ENCODE assay signal across 16 cellular contexts in the genomic region with DNA sequence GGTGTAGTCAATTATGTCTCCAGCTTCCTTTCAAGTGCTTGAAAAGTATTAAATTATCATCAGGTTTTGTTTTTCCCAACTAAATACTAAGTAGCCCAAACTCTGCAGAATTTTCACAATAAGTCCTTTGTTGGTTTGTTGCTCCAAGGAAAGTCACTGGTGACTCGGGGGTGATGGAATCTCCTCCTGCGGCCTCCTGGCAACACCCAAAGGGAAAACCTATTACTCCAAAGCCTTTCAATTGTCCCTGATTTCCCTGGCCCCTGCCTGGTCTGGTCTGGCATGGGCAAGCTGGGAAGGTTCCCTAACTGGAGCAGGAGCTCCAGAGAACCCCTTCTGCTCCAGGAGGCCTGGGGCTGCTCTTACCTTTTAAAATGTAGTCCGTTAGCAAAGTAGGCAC. TPM values are rescaled to one million over a fixed set of nuclear protein-coding genes. Genes with fewer than 3 reads are reported as not detected.
DNase-seq lines count a peak whose midpoint lies in the region; ATAC-seq and TF ChIP-seq lines count a peak whose summit lies in the region.
"Had no signal": no experiment of that assay in that cellular context is flagged by ENCODE, and none has a peak within 500 bp of the region (broad histone marks: within the 10 kb centered on the region; RNA-seq: fewer than 3 reads in every experiment).

No MANE protein-coding gene starts in this region.

- H3K27ac Mint-ChIP-seq in brain = peak overlapping the region in 4 of 5 experiments; percentile 14 to 96 (median 92)
- no peak overlapping the region for H3K27ac Mint-ChIP-seq in type B pancreatic cell
- no peak overlapping the region for H3K27ac Mint-ChIP-seq in naive thymus-derived CD4-positive, alpha-beta T cell
- H3K27ac Mint-ChIP-seq: effector memory CD8-positive, alpha-beta T cell had no signal

- no peaks in the 10 kb centered on the region for H3K36me3 ChIP-seq in SK-N-SH (replicated peaks in 1 of 2; ENCODE audit: control insufficient read depth in 1 of 2, insufficient read depth in 2 of 2, low read length in 1 of 2)
- no peaks in the 10 kb centered on the region for H3K36me3 ChIP-seq in effector memory CD4-positive, alpha-beta T cell (ENCODE audit: control insufficient read depth, insufficient read depth, low read length)
- no peaks in the 10 kb centered on the region for H3K36me3 ChIP-seq in naive thymus-derived CD4-positive, alpha-beta T cell (ENCODE audit: control insufficient read depth in 2 of 3, insufficient read depth in 3 of 3, low read length in 3 of 3)

- intact Hi-C loops in naive thymus-derived CD4-positive, alpha-beta T cell (cut with micrococcal nuclease) = no loop called here

- TF ChIP-seq EP300 in SK-N-SH (IDR thresholded peaks at IDR 0.05; ENCODE audit: borderline replicate concordance in 1 of 2, low read depth in 1 of 2, low read length in 1 of 2) = peak in 1 of 2 experiments; percentile 19; a peak in 1 of 4 replicates

- DNase-seq in SK-N-SH (no peak), iPS-NIHi7 (ENCODE audit: extremely low spot score) (peak; percentile 7), type B pancreatic cell (ENCODE audit: extremely low spot score, unreplicated experiment) (peak; percentile 24), NCI-H1417 treated with DMSO at 0.1 percent for 48 hours (lab: John Stamatoyannopoulos, UW) (no peak)
- DNase-seq in effector memory CD4-positive, alpha-beta T cell = no peak
- DNase-seq in naive thymus-derived CD4-positive, alpha-beta T cell = no peak
- DNase-seq: effector memory CD8-positive, alpha-beta T cell; HCEC 1CT; heart left ventricle; left ventricle myocardium superior; NCI-H1092 treated with DMSO at 0.1 percent for 48 hours; NCI-H510A had no signal

- CTCF ChIA-PET in SK-N-SH (lab: Yijun Ruan, JAX) = interaction anchor here (1.3 kb wide), 1 partner anchor 43 kb away, joined by 4 read pairs; no protein-coding TSS in a partner anchor
- CTCF ChIA-PET in naive thymus-derived CD4-positive, alpha-beta T cell (lab: Charles Lee) = no interaction called here

- peaks cover 9 to 14% of the 10 kb centered on the region in 2 experiments; a peak in 2 of 4 replicates for H3K4me1 ChIP-seq in SK-N-SH (ENCODE audit: control insufficient read depth in 1 of 2, insufficient read depth in 2 of 2, low read depth in 1 of 2, low read length in 1 of 2)
- H3K4me1 ChIP-seq in effector memory CD4-positive, alpha-beta T cell (ENCODE audit: control insufficient read depth, insufficient read depth, low read length, poor library complexity, severe bottlenecking) = no peaks in the 10 kb centered on the region
- no peaks in the 10 kb centered on the region for H3K4me1 ChIP-seq in naive thymus-derived CD4-positive, alpha-beta T cell (ENCODE audit: control insufficient read depth in 2 of 2, insufficient read depth in 2 of 2, low read length in 2 of 2)

- H3K4me3 Mint-ChIP-seq in brain (no peak overlapping the region), type B pancreatic cell (no peak overlapping the region)
- H3K4me3 Mint-ChIP-seq in naive thymus-derived CD4-positive, alpha-beta T cell = no peak overlapping the region
- H3K4me3 Mint-ChIP-seq: effector memory CD8-positive, alpha-beta T cell had no signal

- no peak overlapping the region for H3K4me3 ChIP-seq in SK-N-SH (ENCODE audit: low read depth in 2 of 2, low read length in 1 of 2)
- H3K4me3 ChIP-seq in effector memory CD4-positive, alpha-beta T cell (ENCODE audit: insufficient read depth, low read depth, low read length, poor library complexity, severe bottlenecking) = no peak overlapping the region
- H3K4me3 ChIP-seq in naive thymus-derived CD4-positive, alpha-beta T cell (ENCODE audit: low read length) = no peak overlapping the region
- H3K4me3 ChIP-seq: heart left ventricle, smooth muscle cell had no signal

- no peaks in the 10 kb centered on the region for H3K9me2 ChIP-seq in SK-N-SH

- no peaks in the 10 kb centered on the region for H3F3A ChIP-seq in SK-N-SH (replicated peaks; ENCODE audit: insufficient read depth)

- 47% methylated on average over 3 of the region's 3 CpGs for WGBS in SK-N-SH (ENCODE audit: low lambda C conversion rate)

- H3K36me3 Mint-ChIP-seq in brain (peaks cover 50% of the 10 kb centered on the region), type B pancreatic cell (no peaks in the 10 kb centered on the region)
- no peaks in the 10 kb centered on the region for H3K36me3 Mint-ChIP-seq in naive thymus-derived CD4-positive, alpha-beta T cell

- H3K9me3 Mint-ChIP-seq in brain = no peaks in the 10 kb centered on the region
- H3K9me3 Mint-ChIP-seq in type B pancreatic cell = no peaks in the 10 kb centered on the region
- peaks cover 0 to 2% (median 0%) of the 10 kb centered on the region in 11 donors for H3K9me3 Mint-ChIP-seq in naive thymus-derived CD4-positive, alpha-beta T cell
- H3K9me3 Mint-ChIP-seq: effector memory CD8-positive, alpha-beta T cell had no signal

- H3K4me2 ChIP-seq in SK-N-SH = no peak overlapping the region; the same call in 1 of the 2 replicates
- H3K4me2 ChIP-seq: smooth muscle cell had no signal

- 0 out of 2 replicates have a peak overlapping the region, but pooled peaks have one; percentile 9 for H2AFZ ChIP-seq in SK-N-SH (ENCODE audit: low read depth)

- ATAC-seq in SK-N-SH treated with all-trans-retinoic acid at 6 μM for 48 hours = no peak
- ATAC-seq in naive thymus-derived CD4-positive, alpha-beta T cell = no peak
- ATAC-seq: effector memory CD8-positive, alpha-beta T cell; heart left ventricle; left ventricle myocardium superior had no signal

- no peaks in the 10 kb centered on the region for H3K27me3 ChIP-seq in SK-N-SH (ENCODE audit: insufficient read depth)
- peaks cover 6% of the 10 kb centered on the region for H3K27me3 ChIP-seq in effector memory CD4-positive, alpha-beta T cell (replicated peaks; ENCODE audit: control insufficient read depth, insufficient read depth, low read length, poor library complexity, severe bottlenecking)
- H3K27me3 ChIP-seq in naive thymus-derived CD4-positive, alpha-beta T cell (ENCODE audit: control insufficient read depth in 2 of 2, insufficient read depth in 2 of 2, low read length in 2 of 2) = no peaks in the 10 kb centered on the region
- H3K27me3 ChIP-seq: heart left ventricle had no signal

- H3K4me1 Mint-ChIP-seq in brain = peaks cover 56% of the 10 kb centered on the region
- H3K4me1 Mint-ChIP-seq in type B pancreatic cell (ENCODE audit: unreplicated experiment) = peaks cover 45% of the 10 kb centered on the region
- peaks cover 0 to 7% (median 3%) of the 10 kb centered on the region in 7 donors for H3K4me1 Mint-ChIP-seq in naive thymus-derived CD4-positive, alpha-beta T cell

- no peak for TF ChIP-seq RAD21 in SK-N-SH (IDR thresholded peaks at IDR 0.05; ENCODE audit: low read length)

- H3K9me3 ChIP-seq in SK-N-SH = no peaks in the 10 kb centered on the region
- H3K9me3 ChIP-seq in effector memory CD4-positive, alpha-beta T cell (ENCODE audit: control insufficient read depth, low read length) = no peaks in the 10 kb centered on the region
- no peaks in the 10 kb centered on the region for H3K9me3 ChIP-seq in naive thymus-derived CD4-positive, alpha-beta T cell (ENCODE audit: control insufficient read depth in 2 of 3, low read length in 3 of 3)
- H3K9me3 ChIP-seq: heart left ventricle had no signal

- no peaks in the 10 kb centered on the region for H3K27me3 Mint-ChIP-seq in brain
- no peaks in the 10 kb centered on the region for H3K27me3 Mint-ChIP-seq in type B pancreatic cell
- H3K27me3 Mint-ChIP-seq in naive thymus-derived CD4-positive, alpha-beta T cell = peaks cover 3 to 10% (median 5%) of the 10 kb centered on the region in 5 donors

- no peaks in the 10 kb centered on the region for H3K79me2 ChIP-seq in SK-N-SH (ENCODE audit: insufficient read depth)

- POLR2A ChIA-PET in SK-N-SH (lab: Yijun Ruan, JAX) = no interaction called here
- POLR2A ChIA-PET in naive thymus-derived CD4-positive, alpha-beta T cell (lab: Charles Lee) = no interaction called here

- H3K27ac ChIP-seq in SK-N-SH (ENCODE audit: low read depth in 2 of 2, low read length in 1 of 2) = peak overlapping the region in 1 of 2 experiments; percentile 55; a peak in 2 of 4 replicates
- H3K27ac ChIP-seq in effector memory CD4-positive, alpha-beta T cell (ENCODE audit: insufficient read depth, low read length, poor library complexity, severe bottlenecking) = no peak overlapping the region
- no peak overlapping the region for H3K27ac ChIP-seq in naive thymus-derived CD4-positive, alpha-beta T cell (ENCODE audit: low read depth, low read length)
- H3K27ac ChIP-seq: 22Rv1, heart left ventricle had no signal

- H4K20me1 ChIP-seq in SK-N-SH (ENCODE audit: insufficient read depth) = no peaks in the 10 kb centered on the region

- H3K9ac ChIP-seq in SK-N-SH = 0 out of 2 replicates have a peak overlapping the region, but pooled peaks have one; percentile 28

- TF ChIP-seq CTCF in SK-N-SH (IDR thresholded peaks at IDR 0.05) (no peak), brain (conservative IDR thresholded peaks at IDR 0.05) (no peak), type B pancreatic cell (conservative IDR thresholded peaks at IDR 0.05) (no peak)

TF ChIP-seq in SK-N-SH, 30 proteins besides CTCF, POLR2A, EP300 and RAD21:
- TF ChIP-seq FOSL2 (IDR thresholded peaks at IDR 0.05; ENCODE audit: borderline replicate concordance, low read depth) (peak; percentile 11; the same call in 1 of the 2 replicates), MEF2A (IDR thresholded peaks at IDR 0.05; ENCODE audit: borderline replicate concordance, low read depth) (no peak)

TF ChIP-seq in SK-N-SH treated with all-trans-retinoic acid at 6 μM for 48 hours, 23 proteins besides CTCF, POLR2A, EP300 and RAD21 (continues in another document):
- TF ChIP-seq, protein P1, sequence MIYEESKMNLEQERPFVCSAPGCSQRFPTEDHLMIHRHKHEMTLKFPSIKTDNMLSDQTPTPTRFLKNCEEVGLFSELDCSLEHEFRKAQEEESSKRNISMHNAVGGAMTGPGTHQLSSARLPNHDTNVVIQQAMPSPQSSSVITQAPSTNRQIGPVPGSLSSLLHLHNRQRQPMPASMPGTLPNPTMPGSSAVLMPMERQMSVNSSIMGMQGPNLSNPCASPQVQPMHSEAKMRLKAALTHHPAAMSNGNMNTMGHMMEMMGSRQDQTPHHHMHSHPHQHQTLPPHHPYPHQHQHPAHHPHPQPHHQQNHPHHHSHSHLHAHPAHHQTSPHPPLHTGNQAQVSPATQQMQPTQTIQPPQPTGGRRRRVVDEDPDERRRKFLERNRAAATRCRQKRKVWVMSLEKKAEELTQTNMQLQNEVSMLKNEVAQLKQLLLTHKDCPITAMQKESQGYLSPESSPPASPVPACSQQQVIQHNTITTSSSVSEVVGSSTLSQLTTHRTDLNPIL (CRISPR knock-in tag; IDR thresholded peaks at IDR 0.05; ENCODE audit: low read depth) = no peak
- no peak for TF ChIP-seq BACH2 (CRISPR knock-in tag; IDR thresholded peaks at IDR 0.05; ENCODE audit: borderline replicate concordance)
- no peak for TF ChIP-seq ZFP3 (CRISPR knock-in tag; IDR thresholded peaks at IDR 0.05)
- TF ChIP-seq RARB (CRISPR knock-in tag; IDR thresholded peaks at IDR 0.05) = no peak

RNA-seq across cellular contexts. Expression of a gene that starts 47.9 kb away (rescaled TPM):
- 8.3 and 9.7 TPM in 2 replicates for polyA plus RNA-seq in SK-N-SH (2012; rRNA removed)
- polyA plus RNA-seq in SK-N-SH (2012; cell fraction: cytosol; rRNA removed) = 8.9 and 9.2 TPM in 2 replicates
- 6.2 and 6.6 TPM in 2 replicates for polyA plus RNA-seq in SK-N-SH (2012; cell fraction: nucleus; rRNA removed)
- 288 TPM for polyA plus RNA-seq in brain (ENCODE audit: insufficient read depth, low read depth, low replicate concordance)
- 2.1 and 30.5 TPM in 2 replicates for total RNA-seq in type B pancreatic cell (ENCODE audit: low replicate concordance)
- total RNA-seq in naive thymus-derived CD4-positive, alpha-beta T cell = 1 to 10 TPM in 3 of 5 experiments, under 1 TPM in 1, not detected in 1; 0.87 to 6.6 (median 1.2) TPM
- polyA plus RNA-seq in naive thymus-derived CD4-positive, alpha-beta T cell = not detected

Comparison
In these comparisons a context has a peak if more than half of its experiments do, and no peak if none do; other contexts are left out.
1. DNase-seq: peak in iPS-NIHi7 (single experiment) and type B pancreatic cell (single experiment); none in SK-N-SH (single experiment), effector memory CD4-positive, alpha-beta T cell (0 of 3), NCI-H1417 treated with DMSO at 0.1 percent for 48 hours (single experiment) and naive thymus-derived CD4-positive, alpha-beta T cell (0 of 9).
2. H3K27ac Mint-ChIP-seq: peak in brain (4 of 5); none in type B pancreatic cell (single experiment) and naive thymus-derived CD4-positive, alpha-beta T cell (0 of 9).
3. RNA of a gene that starts 47.9 kb away (polyA plus RNA-seq): 288 TPM in brain (single experiment); 6.2 to 9.7 TPM in SK-N-SH and not detected in naive thymus-derived CD4-positive, alpha-beta T cell; every median in the first group is over 10 times any median in the second.